ENCODE assay signal across 23 cellular contexts in the genomic region with DNA sequence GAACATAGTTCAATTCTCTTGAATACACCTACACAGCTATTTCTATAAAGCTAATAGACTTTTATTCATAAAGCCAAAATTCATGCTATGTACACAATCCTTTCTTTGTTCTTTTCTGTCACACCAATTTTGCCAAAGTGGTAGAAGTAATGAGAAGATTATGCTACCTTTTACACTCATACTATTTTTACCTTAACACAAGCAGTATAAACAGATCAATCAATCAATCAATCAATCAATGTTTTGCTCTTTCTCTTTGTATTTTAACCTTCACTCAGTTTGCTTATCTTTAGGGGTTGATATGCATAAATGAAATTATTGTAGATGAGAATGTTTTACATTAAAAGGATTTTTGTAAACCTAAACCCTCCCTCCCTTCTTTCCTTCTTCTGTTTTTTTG.
"Had no signal": no experiment of that assay in that cellular context is flagged by ENCODE, and none has a peak within 500 bp of the region (broad histone marks: within the 10 kb centered on the region; RNA-seq: fewer than 3 reads in every experiment).

No MANE protein-coding gene starts in this region.

- H3K27me3 ChIP-seq: ovary, right lobe of liver, sigmoid colon, stomach, thyroid gland, tibial nerve, upper lobe of left lung, vagina had no signal

- H3K36me3 ChIP-seq: ovary, right lobe of liver, sigmoid colon, stomach, thoracic aorta, thyroid gland, tibial nerve, upper lobe of left lung, vagina had no signal

- H3K4me1 ChIP-seq: parathyroid adenoma, psoas muscle, right lobe of liver, sigmoid colon, stomach, thyroid gland, tibial nerve, upper lobe of left lung, vagina had no signal

- DNase-seq: naive thymus-derived CD8-positive, alpha-beta T cell; occipital lobe; ovary; posterior cingulate gyrus; psoas muscle; right cardiac atrium; right lobe of liver; sigmoid colon; small intestine; stimulated activated CD4-positive, alpha-beta T cell treated with anti-CD3 and anti-CD28 coated beads, Interleukin-15, amount 100 ng/mL, for 24 hours; stimulated activated CD4-positive, alpha-beta T cell treated with anti-CD3 and anti-CD28 coated beads, Interleukin-2, amount 100 ng/mL, for 24 hours; stimulated activated CD4-positive, alpha-beta T cell treated with anti-CD3 and anti-CD28 coated beads, Interleukin-2, amount 100 ng/mL, for 48 hours; stimulated activated CD4-positive, alpha-beta T cell treated with anti-CD3 and anti-CD28 coated beads, Interleukin-4, amount 100 ng/mL, for 24 hours; stimulated activated naive B cell treated with anti-CD40 and anti-IgM and Interleukin-4, amounts not matched to agents 10 μg/mL and 1 μg/mL and 100 μg/mL, for 72 hours; stimulated activated naive CD4-positive, alpha-beta T cell treated with Interleukin-2 at 50 U/mL for 16 hours; stomach; thyroid gland; trophoblast cell; upper lobe of left lung had no signal

- H3K4me3 ChIP-seq: ovary, psoas muscle, right lobe of liver, sigmoid colon, stomach, thoracic aorta, thyroid gland, tibial nerve, upper lobe of left lung, vagina had no signal

- H3K79me2 ChIP-seq: parathyroid adenoma had no signal

- H3K9me3 ChIP-seq: ovary, psoas muscle, right lobe of liver, sigmoid colon, stomach, thoracic aorta, thyroid gland, tibial nerve, upper lobe of left lung, vagina had no signal

- H3K27ac ChIP-seq: ovary, parathyroid adenoma, psoas muscle, right lobe of liver, sigmoid colon, stomach, thoracic aorta, thyroid gland, tibial nerve, upper lobe of left lung, vagina had no signal

- H2AFZ ChIP-seq: parathyroid adenoma had no signal

- H3K9ac ChIP-seq: parathyroid adenoma had no signal
